In the genomic region with DNA sequence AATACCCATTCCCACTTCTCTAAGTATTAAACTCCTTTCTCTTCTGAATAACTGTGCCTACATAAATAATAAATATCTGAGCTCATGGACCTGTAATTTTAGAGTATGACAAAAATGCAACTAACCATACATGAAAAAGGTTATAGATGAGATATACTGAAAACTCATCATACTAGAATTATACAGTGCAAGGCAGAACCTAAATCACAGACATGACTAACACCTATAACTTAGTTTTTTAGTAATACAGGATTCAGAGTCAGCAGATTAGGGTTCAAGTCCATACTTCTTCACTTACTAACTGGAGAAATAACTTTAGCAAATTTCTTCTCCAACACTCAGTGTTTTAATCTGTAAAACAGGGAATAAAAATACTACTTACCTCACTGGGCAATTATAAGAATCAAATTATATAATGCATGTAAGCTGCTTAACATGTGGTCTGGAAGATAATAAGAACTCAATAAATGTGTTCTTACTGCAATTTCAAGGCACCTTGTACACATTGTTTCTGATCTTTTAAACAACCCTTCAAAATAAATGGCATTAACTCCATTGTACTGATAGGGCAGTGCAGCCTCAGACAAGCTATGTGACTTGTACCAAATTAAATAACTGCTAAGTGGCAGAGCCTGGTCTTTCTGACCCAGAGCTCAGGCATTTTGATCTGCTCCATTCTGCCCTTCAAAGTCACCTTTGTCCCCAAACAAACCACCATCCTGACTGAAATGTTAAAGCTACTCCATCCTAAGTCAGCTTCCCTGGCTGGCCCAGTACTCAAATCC, we compare ENCODE assay signal across 1 cellular context.
TF ChIP-seq lines count a peak whose summit lies in the region.

No MANE protein-coding gene starts in this region.

TF ChIP-seq in neural cell, 6 proteins besides CTCF, POLR2A, EP300 and RAD21 (continued from another document):
- TF ChIP-seq SMC3 (conservative IDR thresholded peaks at IDR 0.05; ENCODE audit: poor library complexity) (no peak), TAF1 (IDR thresholded peaks at IDR 0.05; ENCODE audit: low read depth) (no peak), MXI1 (conservative IDR thresholded peaks at IDR 0.05; ENCODE audit: poor library complexity, severe bottlenecking) (no peak), EZH2 (IDR thresholded peaks at IDR 0.05; ENCODE audit: borderline replicate concordance, insufficient read depth, low read length, poor library complexity, severe bottlenecking) (no peak)
